In genomic region chr21:45270306-45270821, GRCh38 we compare ENCODE assay signal across 13 cellular contexts. TPM values are rescaled to one million over a fixed set of nuclear protein-coding genes. Genes with fewer than 3 reads are reported as not detected.
DNase-seq lines count a peak whose midpoint lies in the region; ATAC-seq and TF ChIP-seq lines count a peak whose summit lies in the region.
"Had no signal": no experiment of that assay in that cellular context is flagged by ENCODE, and none has a peak within 500 bp of the region (broad histone marks: within the 10 kb centered on the region; RNA-seq: fewer than 3 reads in every experiment).

No MANE protein-coding gene starts in this region.

- no peaks in the 10 kb centered on the region for H3F3A ChIP-seq in MM.1S (ENCODE audit: insufficient read depth, low read length)

- peak; percentile 47 for DNase-seq in activated CD4-positive, alpha-beta T cell treated with anti-CD3 and anti-CD28 coated beads for 36 hours
- DNase-seq in activated CD4-positive, alpha-beta T cell treated with anti-CD3 and anti-CD28 coated beads for 4 hours: no peak
- no peak for DNase-seq in MM.1S
- DNase-seq in choroid plexus epithelial cell (ENCODE audit: low read depth): peak; percentile 40
- peak in 4 of 5 donors; percentile 10 to 25 (median 13) for DNase-seq in ovary
- no peak for DNase-seq in Ammon's horn (ENCODE audit: low spot score)
- no peak for DNase-seq in T-helper 1 cell
- DNase-seq: NCI-H82; stimulated activated CD4-positive, alpha-beta T cell treated with anti-CD3 and anti-CD28 coated beads, Interleukin-4, amount 100 ng/mL, for 4 hours had no signal

- H3K36me3 Mint-ChIP-seq in activated CD4-positive, alpha-beta T cell treated with anti-CD3 and anti-CD28 coated beads for 36 hours (ENCODE audit: low read depth): peaks cover 21% of the 10 kb centered on the region
- H3K36me3 Mint-ChIP-seq in stimulated activated memory B cell treated with anti-CD40 and anti-IgM and Interleukin-4, amounts not matched to agents 10 μg/mL and 1 μg/mL and 100 μg/mL, for 72 hours: peaks cover 28% of the 10 kb centered on the region
- H3K36me3 Mint-ChIP-seq: activated naive CD8-positive, alpha-beta T cell had no signal

- H3K36me3 ChIP-seq in MM.1S (replicated peaks; ENCODE audit: insufficient read depth, low read length) (peaks cover 4% of the 10 kb centered on the region), ovary (no peaks in the 10 kb centered on the region)

- H3K27ac ChIP-seq in MM.1S (ENCODE audit: low read length): no peak overlapping the region
- no peak overlapping the region for H3K27ac ChIP-seq in ovary
- H3K27ac ChIP-seq: neutrophil, thoracic aorta had no signal

- WGBS in ovary, 3 donors: 97% methylated on average over 13 of the region's 13 CpGs

- CTCF ChIA-PET in activated CD4-positive, alpha-beta T cell treated with anti-CD3 and anti-CD28 coated beads for 36 hours (lab: Charles Lee): no interaction called here

- TF ChIP-seq EP300 in ovary (IDR thresholded peaks at IDR 0.05): no peak

- H2AFZ ChIP-seq in MM.1S (ENCODE audit: low read length): no peak overlapping the region

- no peaks in the 10 kb centered on the region for H3K27me3 Mint-ChIP-seq in activated CD4-positive, alpha-beta T cell treated with anti-CD3 and anti-CD28 coated beads for 36 hours
- H3K27me3 Mint-ChIP-seq in stimulated activated memory B cell treated with anti-CD40 and anti-IgM and Interleukin-4, amounts not matched to agents 10 μg/mL and 1 μg/mL and 100 μg/mL, for 72 hours: no peaks in the 10 kb centered on the region
- H3K27me3 Mint-ChIP-seq: activated naive CD8-positive, alpha-beta T cell had no signal

- H3K9me3 ChIP-seq in MM.1S (replicated peaks; ENCODE audit: insufficient read depth, low read length) (no peaks in the 10 kb centered on the region), ovary (peaks cover 0 to 2% of the 10 kb centered on the region in 2 donors)
- H3K9me3 ChIP-seq: thoracic aorta had no signal

- TF ChIP-seq POLR2A in ovary (IDR thresholded peaks at IDR 0.05): no peak

- intact Hi-C loops in activated CD4-positive, alpha-beta T cell treated with anti-CD3 and anti-CD28 coated beads for 36 hours (cut with DNase I, micrococcal nuclease): loop anchor here in 1 of 2 experiments (5.0 kb wide), 1 partner anchor 118 kb away; no protein-coding TSS in a partner anchor
- intact Hi-C loops in ovary (cut with DNase I): no loop called here

- POLR2A ChIA-PET in activated CD4-positive, alpha-beta T cell treated with anti-CD3 and anti-CD28 coated beads for 36 hours (lab: Charles Lee): no interaction called here

- TF ChIP-seq CTCF in MM.1S (IDR thresholded peaks at IDR 0.05; ENCODE audit: low read length) (peak; percentile 39), choroid plexus epithelial cell (conservative IDR thresholded peaks at IDR 0.05; ENCODE audit: low read depth, low read length) (peak; percentile 60), ovary (IDR thresholded peaks at IDR 0.05) (no peak)

- H3K9me2 ChIP-seq in MM.1S (replicated peaks; ENCODE audit: insufficient read depth, low read length): no peaks in the 10 kb centered on the region

- no peak overlapping the region for H3K27ac Mint-ChIP-seq in activated CD4-positive, alpha-beta T cell treated with anti-CD3 and anti-CD28 coated beads for 36 hours
- H3K27ac Mint-ChIP-seq in stimulated activated memory B cell treated with anti-CD40 and anti-IgM and Interleukin-4, amounts not matched to agents 10 μg/mL and 1 μg/mL and 100 μg/mL, for 72 hours: no peak overlapping the region
- H3K27ac Mint-ChIP-seq: activated naive CD8-positive, alpha-beta T cell had no signal

- peaks cover 2% of the 10 kb centered on the region for H3K9me3 Mint-ChIP-seq in activated CD4-positive, alpha-beta T cell treated with anti-CD3 and anti-CD28 coated beads for 36 hours (ENCODE audit: low read depth)
- no peaks in the 10 kb centered on the region for H3K9me3 Mint-ChIP-seq in stimulated activated memory B cell treated with anti-CD40 and anti-IgM and Interleukin-4, amounts not matched to agents 10 μg/mL and 1 μg/mL and 100 μg/mL, for 72 hours

- H3K4me1 Mint-ChIP-seq in activated CD4-positive, alpha-beta T cell treated with anti-CD3 and anti-CD28 coated beads for 36 hours: peaks cover 16% of the 10 kb centered on the region
- no peaks in the 10 kb centered on the region for H3K4me1 Mint-ChIP-seq in stimulated activated memory B cell treated with anti-CD40 and anti-IgM and Interleukin-4, amounts not matched to agents 10 μg/mL and 1 μg/mL and 100 μg/mL, for 72 hours

- no peaks in the 10 kb centered on the region for H3K4me1 ChIP-seq in MM.1S (ENCODE audit: low read length)
- H3K4me1 ChIP-seq in ovary (ENCODE audit: insufficient read depth): no peaks in the 10 kb centered on the region

- H3K4me3 ChIP-seq in MM.1S (ENCODE audit: low read length): no peak overlapping the region
- no peak overlapping the region for H3K4me3 ChIP-seq in choroid plexus epithelial cell (ENCODE audit: low read depth, low read length)
- H3K4me3 ChIP-seq in ovary: no peak overlapping the region
- H3K4me3 ChIP-seq: thoracic aorta had no signal

- no peak overlapping the region for H3K4me3 Mint-ChIP-seq in activated CD4-positive, alpha-beta T cell treated with anti-CD3 and anti-CD28 coated beads for 36 hours
- no peak overlapping the region for H3K4me3 Mint-ChIP-seq in stimulated activated memory B cell treated with anti-CD40 and anti-IgM and Interleukin-4, amounts not matched to agents 10 μg/mL and 1 μg/mL and 100 μg/mL, for 72 hours
- H3K4me3 Mint-ChIP-seq: activated naive CD8-positive, alpha-beta T cell had no signal

- no peaks in the 10 kb centered on the region for H4K20me1 ChIP-seq in MM.1S (ENCODE audit: insufficient read depth, low read length)

- no peaks in the 10 kb centered on the region for H3K27me3 ChIP-seq in MM.1S (replicated peaks; ENCODE audit: insufficient read depth, low read length)
- H3K27me3 ChIP-seq in ovary: no peaks in the 10 kb centered on the region
- H3K27me3 ChIP-seq: neutrophil had no signal

- H3K4me2 ChIP-seq in MM.1S (ENCODE audit: low read depth, low read length): no peak overlapping the region

- no peaks in the 10 kb centered on the region for H3K79me2 ChIP-seq in MM.1S (ENCODE audit: low read length)

- no peak overlapping the region for H3K9ac ChIP-seq in MM.1S (ENCODE audit: low read length)

- no peak for ATAC-seq in activated CD4-positive, alpha-beta T cell treated with anti-CD3 and anti-CD28 coated beads for 36 hours
- no peak for ATAC-seq in stimulated activated memory B cell treated with anti-CD40 and anti-IgM and Interleukin-4, amounts not matched to agents 10 μg/mL and 1 μg/mL and 100 μg/mL, for 72 hours

RNA-seq across cellular contexts. Expression of gene POFUT2, which starts 17.3 kb away (rescaled TPM):
- 10 to 100 TPM; 14.7 to 14.9 TPM for total RNA-seq in activated CD4-positive, alpha-beta T cell treated with anti-CD3 and anti-CD28 coated beads for 36 hours
- total RNA-seq in ovary: 10 to 100 TPM; 26.2 to 48.2 (median 40.1) TPM
- polyA plus RNA-seq in ovary: 10 to 100 TPM; 25.7 to 52.9 TPM

Comparison
In these comparisons a context has a peak if more than half of its experiments do, and no peak if none do; other contexts are left out.
1. DNase-seq: peak in activated CD4-positive, alpha-beta T cell treated with anti-CD3 and anti-CD28 coated beads for 36 hours (single experiment), choroid plexus epithelial cell (single experiment) and ovary (4 of 5); none in activated CD4-positive, alpha-beta T cell treated with anti-CD3 and anti-CD28 coated beads for 4 hours (0 of 2), MM.1S (single experiment), Ammon's horn (single experiment) and T-helper 1 cell (0 of 5).
2. CTCF ChIP-seq: peak in MM.1S (single experiment) and choroid plexus epithelial cell (single experiment); none in ovary (0 of 3).